In the genomic region with DNA sequence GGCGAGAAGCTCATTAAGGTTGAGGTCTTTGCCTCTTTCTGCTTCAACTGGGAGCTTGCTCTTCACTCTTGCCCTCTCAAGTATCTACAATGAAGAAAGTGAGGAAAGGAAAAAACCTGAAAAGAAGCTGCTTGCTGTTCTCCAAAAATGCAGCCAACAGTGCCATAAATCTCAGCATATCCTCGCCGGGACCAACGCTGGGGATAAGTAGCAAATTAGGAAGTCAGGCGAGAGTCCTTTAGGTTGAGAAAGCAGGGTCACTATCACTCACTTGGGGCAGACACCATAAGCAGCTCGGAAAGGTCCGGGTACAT, we compare ENCODE assay signal across 8 cellular contexts.
DNase-seq lines count a peak whose midpoint lies in the region; ATAC-seq and TF ChIP-seq lines count a peak whose summit lies in the region.

No MANE protein-coding gene starts in this region.

- peak overlapping the region; percentile 98 for H3K4me3 ChIP-seq in GM08714 (ENCODE audit: low read length)
- peak overlapping the region; percentile 96 for H3K4me3 ChIP-seq in astrocyte of the cerebellum (ENCODE audit: low read depth, low read length)

- H3K9me3 Mint-ChIP-seq in memory B cell = no peaks in the 10 kb centered on the region

- peak overlapping the region; percentile 99 for H3K27ac Mint-ChIP-seq in memory B cell

- H3K36me3 Mint-ChIP-seq in memory B cell = peaks cover 2% of the 10 kb centered on the region

- no peak for TF ChIP-seq CTCF in astrocyte of the cerebellum (IDR thresholded peaks at IDR 0.05; ENCODE audit: low read depth, low read length, missing control alignments)

- DNase-seq in astrocyte of the cerebellum (ENCODE audit: low read depth) (no peak), memory B cell (ENCODE audit: low spot score in 2 of 2) (no peak), cerebellar nuclear complex (lab: John Stamatoyannopoulos, UW) (no peak), SHP77 (lab: John Stamatoyannopoulos, UW) (no peak), retina (no peak)
- DNase-seq in activated CD4-positive, CD25-positive, alpha-beta regulatory T cell treated with anti-CD3 and anti-CD28 coated beads, Interleukin-2, amount 50 U/mL, for 72 hours = no peak

- H3K4me3 Mint-ChIP-seq in memory B cell = peak overlapping the region; percentile 92

- ATAC-seq in HG03342 (IDR thresholded peaks at IDR 0.05; ENCODE audit: unreplicated experiment) (peak; percentile 55), memory B cell (ENCODE audit: low read depth) (peak; percentile 36)

- peaks cover 26% of the 10 kb centered on the region for H3K4me1 Mint-ChIP-seq in memory B cell

- H3K27me3 Mint-ChIP-seq in memory B cell = no peaks in the 10 kb centered on the region

- in situ Hi-C loops in astrocyte of the cerebellum (cut with HindIII; ENCODE audit: low sequenced_read_pairs) = no loop called here
